In the genomic region with DNA sequence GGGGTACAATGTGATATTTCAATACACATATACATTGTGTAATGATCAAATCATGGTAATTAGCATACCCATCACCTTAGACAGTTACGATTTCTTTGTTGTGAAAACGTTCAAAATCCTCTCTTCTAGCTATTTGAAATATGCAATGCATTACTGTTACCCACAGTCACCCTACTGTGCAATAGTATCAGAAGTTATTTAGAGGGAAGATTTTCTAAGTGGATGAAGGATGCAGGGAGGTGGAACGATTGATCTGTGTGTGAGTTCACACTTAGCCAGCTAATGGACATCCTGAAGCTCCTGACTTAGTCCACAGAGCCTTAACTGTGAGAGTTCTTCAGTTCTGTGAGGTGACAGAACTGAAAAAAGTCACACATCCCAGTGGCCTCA, we compare ENCODE assay signal across 22 cellular contexts.
DNase-seq lines count a peak whose midpoint lies in the region; ATAC-seq, FAIRE-seq and TF ChIP-seq lines count a peak whose summit lies in the region.
"Had no signal": no experiment of that assay in that cellular context is flagged by ENCODE, and none has a peak within 500 bp of the region (broad histone marks: within the 10 kb centered on the region; RNA-seq: fewer than 3 reads in every experiment).

No MANE protein-coding gene starts in this region.

- no peaks in the 10 kb centered on the region for H3K79me2 ChIP-seq in K562 (ENCODE audit: control insufficient read depth, insufficient read depth, low read length)

- no peaks in the 10 kb centered on the region for H4K20me1 ChIP-seq in K562 (replicated peaks; ENCODE audit: control insufficient read depth, insufficient read depth, low read length)

- no peaks in the 10 kb centered on the region for H3K36me3 ChIP-seq in K562 (ENCODE audit: control insufficient read depth, insufficient read depth, low read length)
- H3K36me3 ChIP-seq: HAP-1 had no signal

- intact Hi-C loops in K562 (cut with micrococcal nuclease), result no loop called here

- H3K4me3 ChIP-seq in A549, result no peak overlapping the region
- H3K4me3 ChIP-seq in K562, result no peak overlapping the region
- H3K4me3 ChIP-seq: GM23248, HAP-1 had no signal

- no peak overlapping the region for H3K9ac ChIP-seq in K562 (ENCODE audit: insufficient read depth in 1 of 2, low read depth in 2 of 2, low read length in 2 of 2)
- H3K9ac ChIP-seq: GM23248 had no signal

- H3K9me3 Mint-ChIP-seq in HFFc6, result no peaks in the 10 kb centered on the region
- H3K9me3 Mint-ChIP-seq: CD4-positive, CD25-positive, alpha-beta regulatory T cell; CD8-positive, alpha-beta memory T cell had no signal

- CTCF ChIA-PET in A549 (lab: Yijun Ruan, JAX), result interaction anchor here (1.1 to 1.8 kb wide), 5 partner anchors 9 to 70 kb away, joined by 3 to 5 read pairs (median 3); no protein-coding TSS in a partner anchor
- CTCF ChIA-PET in K562 (lab: Yijun Ruan, JAX; ENCODE audit: low intra/inter-chr PET ratio), result no interaction called here

- ATAC-seq in A549 (peak; percentile 26 to 28; a peak in 4 of 6 replicates), K562 (peak; percentile 25), SK-N-SH treated with all-trans-retinoic acid at 6 μM for 48 hours (no peak)

- TF ChIP-seq POLR2A in A549 (IDR thresholded peaks at IDR 0.05; ENCODE audit: low read length), result no peak
- TF ChIP-seq POLR2A in K562 (conservative IDR thresholded peaks at IDR 0.05), result no peak

- peaks cover 99% of the 10 kb centered on the region for H3K4me1 ChIP-seq in A549
- peaks cover 0 to 27% of the 10 kb centered on the region in 2 experiments; a peak in 4 of 5 replicates for H3K4me1 ChIP-seq in K562 (replicated peaks in 1 of 2; ENCODE audit: control insufficient read depth in 2 of 2, insufficient read depth in 2 of 2, low read length in 2 of 2)
- H3K4me1 ChIP-seq: HAP-1 had no signal

- BruUV-seq in K562 (replicated peaks; lab: Mats Ljungman, UMichigan), result no TSS peak

- TF ChIP-seq RAD21 in A549 (conservative IDR thresholded peaks at IDR 0.05 in 1 of 2, IDR thresholded peaks at IDR 0.05 in 1 of 2) (no peak), K562 (CRISPR knock-in tag; conservative IDR thresholded peaks at IDR 0.05 in 1 of 2, IDR thresholded peaks at IDR 0.05 in 1 of 2) (no peak)

- in situ Hi-C loops in Caki2 (cut with HindIII; ENCODE audit: low pct_unique_long_range_greater_than_20kb, low sequenced_read_pairs), result no loop called here
- in situ Hi-C loops in K562 (cut with MboI), result no loop called here

- H3K36me3 Mint-ChIP-seq in HFFc6 (ENCODE audit: low read depth), result no peaks in the 10 kb centered on the region
- H3K36me3 Mint-ChIP-seq: CD4-positive, CD25-positive, alpha-beta regulatory T cell; CD8-positive, alpha-beta memory T cell had no signal

- H3K9me3 ChIP-seq in A549 (no peaks in the 10 kb centered on the region), K562 (replicated peaks; ENCODE audit: control insufficient read depth, insufficient read depth, low read depth, low read length) (no peaks in the 10 kb centered on the region)
- H3K9me3 ChIP-seq: BE2C, HAP-1 had no signal

- H3K9me1 ChIP-seq in K562 (ENCODE audit: control insufficient read depth, insufficient read depth, low read length), result no peaks in the 10 kb centered on the region

- H3K27ac ChIP-seq in A549 (peak overlapping the region; percentile 54 to 69), K562 (ENCODE audit: extremely low read depth, low read depth, low read length) (no peak overlapping the region)
- H3K27ac ChIP-seq: 22Rv1, GM23248 had no signal

- no peak for FAIRE-seq in A549 (lab: Jason Lieb, UNC)
- FAIRE-seq in K562 (lab: Jason Lieb, UNC), result no peak
- FAIRE-seq: HTR-8/SVneo had no signal

- DNase-seq in A549 (ENCODE audit: low read depth in 1 of 2, low spot score in 1 of 2) (no peak), Caki2 (ENCODE audit: low read depth) (peak; percentile 75), K562 (ENCODE audit: extremely low read depth in 1 of 4, low spot score in 3 of 4) (no peak), renal cortical epithelial cell (ENCODE audit: low read depth) (peak; percentile 47), NCI-H2107 (lab: John Stamatoyannopoulos, UW) (no peak), HFFc6 (no peak)
- DNase-seq: BE2C; C1 segment of cervical spinal cord; CD4-positive, CD25-positive, alpha-beta regulatory T cell; CD8-positive, alpha-beta memory T cell; COR-L47; DMS153; DMS79; GDM1; GM23248; IMR-90; Karpas-422; KBM-7 had no signal

- WGBS in A549 (ENCODE audit: missing lambda C conversion rate), result 63% methylated on average over 3 of the region's 3 CpGs
- 18% methylated on average over 3 of the region's 3 CpGs for WGBS in K562 (ENCODE audit: insufficient coverage, low coverage, missing lambda C conversion rate)

- no peaks in the 10 kb centered on the region for H3K27me3 Mint-ChIP-seq in HFFc6 (ENCODE audit: insufficient read depth)

- H3K27me3 ChIP-seq in K562 (ENCODE audit: control insufficient read depth in 2 of 2, insufficient read depth in 2 of 2, low read length in 2 of 2), result no peaks in the 10 kb centered on the region
- H3K27me3 ChIP-seq: BE2C had no signal

- H3K4me1 Mint-ChIP-seq in HFFc6 (ENCODE audit: low read depth), result peaks cover 37% of the 10 kb centered on the region
- H3K4me1 Mint-ChIP-seq: CD4-positive, CD25-positive, alpha-beta regulatory T cell; CD8-positive, alpha-beta memory T cell had no signal

- POLR2A ChIA-PET in A549 (lab: Yijun Ruan, JAX) (no interaction called here), K562 (lab: Yijun Ruan, JAX) (interaction anchor here (0.9 to 1.5 kb wide), 2 partner anchors 9 to 10 kb away, joined by 3 to 5 read pairs; no protein-coding TSS in a partner anchor)

- H3K4me3 Mint-ChIP-seq in HFFc6, result no peak overlapping the region
- H3K4me3 Mint-ChIP-seq: CD4-positive, CD25-positive, alpha-beta regulatory T cell; CD8-positive, alpha-beta memory T cell had no signal

- no peak for TF ChIP-seq EP300 in A549 (IDR thresholded peaks at IDR 0.05)
- no peak for TF ChIP-seq EP300 in K562 (IDR thresholded peaks at IDR 0.05; ENCODE audit: low read length)

- peak overlapping the region; percentile 29 for H2AFZ ChIP-seq in K562 (ENCODE audit: low read depth, low read length)
- H2AFZ ChIP-seq: GM23248 had no signal

- H3K4me2 ChIP-seq in A549 (peak overlapping the region; percentile 31), K562 (ENCODE audit: insufficient read depth, low read length) (no peak overlapping the region)

- TF ChIP-seq CTCF in A549 (IDR thresholded peaks at IDR 0.05), result no peak
- no peak for TF ChIP-seq CTCF in K562 (IDR thresholded peaks at IDR 0.05 in 2 of 3, conservative IDR thresholded peaks at IDR 0.05 in 1 of 3; ENCODE audit: insufficient read depth in 2 of 3, low read depth in 1 of 3, low read length in 3 of 3)
- no peak for TF ChIP-seq CTCF in HFFc6 (IDR thresholded peaks at IDR 0.05)

- no peak overlapping the region; the same call in 1 of the 2 replicates for H3K27ac Mint-ChIP-seq in HFFc6
- H3K27ac Mint-ChIP-seq: CD4-positive, CD25-positive, alpha-beta regulatory T cell; CD8-positive, alpha-beta memory T cell had no signal

TF ChIP-seq in A549, 52 proteins besides CTCF, POLR2A, EP300 and RAD21 (continues in another document):
- no peak for TF ChIP-seq ESRRA (IDR thresholded peaks at IDR 0.05; ENCODE audit: borderline replicate concordance, low read length)
- TF ChIP-seq, protein P1, sequence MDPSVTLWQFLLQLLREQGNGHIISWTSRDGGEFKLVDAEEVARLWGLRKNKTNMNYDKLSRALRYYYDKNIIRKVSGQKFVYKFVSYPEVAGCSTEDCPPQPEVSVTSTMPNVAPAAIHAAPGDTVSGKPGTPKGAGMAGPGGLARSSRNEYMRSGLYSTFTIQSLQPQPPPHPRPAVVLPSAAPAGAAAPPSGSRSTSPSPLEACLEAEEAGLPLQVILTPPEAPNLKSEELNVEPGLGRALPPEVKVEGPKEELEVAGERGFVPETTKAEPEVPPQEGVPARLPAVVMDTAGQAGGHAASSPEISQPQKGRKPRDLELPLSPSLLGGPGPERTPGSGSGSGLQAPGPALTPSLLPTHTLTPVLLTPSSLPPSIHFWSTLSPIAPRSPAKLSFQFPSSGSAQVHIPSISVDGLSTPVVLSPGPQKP (IDR thresholded peaks at IDR 0.05; ENCODE audit: low read depth, low read length), result no peak
- TF ChIP-seq, protein P2, sequence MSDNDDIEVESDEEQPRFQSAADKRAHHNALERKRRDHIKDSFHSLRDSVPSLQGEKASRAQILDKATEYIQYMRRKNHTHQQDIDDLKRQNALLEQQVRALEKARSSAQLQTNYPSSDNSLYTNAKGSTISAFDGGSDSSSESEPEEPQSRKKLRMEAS (IDR thresholded peaks at IDR 0.05), result no peak

TF ChIP-seq in K562, 482 proteins besides CTCF, POLR2A, EP300 and RAD21 (continues in another document):
- TF ChIP-seq ZNF668 (CRISPR knock-in tag; IDR thresholded peaks at IDR 0.05), result no peak

TF ChIP-seq in SK-N-SH treated with all-trans-retinoic acid at 6 μM for 48 hours, 23 proteins besides CTCF, POLR2A, EP300 and RAD21:
- TF ChIP-seq ISL1 (CRISPR knock-in tag; IDR thresholded peaks at IDR 0.05), result no peak
- no peak for TF ChIP-seq ESRRG (CRISPR knock-in tag; IDR thresholded peaks at IDR 0.05)
- no peak for TF ChIP-seq ZFP30 (CRISPR knock-in tag; IDR thresholded peaks at IDR 0.05)

Comparison
In these comparisons a context has a peak if more than half of its experiments do, and no peak if none do; other contexts are left out.
1. DNase-seq: peak in Caki2 (single experiment) and renal cortical epithelial cell (single experiment); none in A549 (0 of 2), K562 (0 of 4), NCI-H2107 (single experiment) and HFFc6 (single experiment).